1 cellular context compared by ENCODE assay signal in the genomic region with DNA sequence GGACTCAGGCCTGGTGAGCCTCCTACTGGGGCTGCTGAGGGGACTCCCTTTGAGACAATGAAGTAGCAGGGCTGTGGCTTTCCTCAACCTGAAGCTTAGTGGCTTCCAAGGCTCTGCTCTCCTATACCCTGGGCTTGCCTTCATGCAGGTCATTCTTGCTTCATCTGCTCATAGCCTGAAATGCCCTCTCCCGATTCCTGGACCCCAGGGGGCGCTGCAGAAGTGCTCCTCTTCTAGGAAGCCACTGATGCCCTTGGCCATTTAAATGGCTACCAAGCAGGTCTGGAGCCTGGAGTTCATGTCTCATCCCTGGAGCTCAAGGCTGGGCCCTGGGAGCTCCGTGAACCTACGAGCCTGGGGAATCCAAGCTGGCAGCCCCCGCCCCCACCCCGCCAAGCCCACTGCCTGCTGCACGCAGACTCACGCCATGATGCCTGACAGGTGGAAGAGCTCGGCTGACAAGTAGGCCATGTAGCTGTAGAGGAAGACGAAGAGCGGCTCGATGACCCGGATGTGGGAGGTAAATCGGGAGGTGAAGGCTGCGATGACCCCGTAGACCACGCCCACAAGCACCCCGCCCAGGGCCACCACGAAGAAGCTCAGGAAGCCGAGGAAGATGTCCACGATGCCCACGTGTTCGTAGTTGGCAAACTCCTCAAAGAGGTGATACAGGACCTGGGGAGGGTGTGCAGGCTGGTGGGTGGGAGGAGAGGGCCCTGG.
TF ChIP-seq lines count a peak whose summit lies in the region.

No MANE protein-coding gene starts in this region.

TF ChIP-seq in HepG2, 621 proteins besides CTCF, POLR2A, EP300 and RAD21 (continued from another document):
- TF ChIP-seq NR2F6 (IDR thresholded peaks at IDR 0.05) (no peak), NR2F6 (CRISPR knock-in tag; IDR thresholded peaks at IDR 0.05) (no peak), ZNF574 (CRISPR knock-in tag; IDR thresholded peaks at IDR 0.05) (peak; percentile 32; the same call in 1 of the 2 replicates), ZFYVE20 (CRISPR knock-in tag; IDR thresholded peaks at IDR 0.05; ENCODE audit: borderline replicate concordance, low read depth) (no peak), STAG1 (CRISPR knock-in tag; IDR thresholded peaks at IDR 0.05) (peak; percentile 29), RORA (CRISPR knock-in tag; IDR thresholded peaks at IDR 0.05) (no peak), ZNF501 (CRISPR knock-in tag; IDR thresholded peaks at IDR 0.05) (no peak), CEBPG (CRISPR knock-in tag; IDR thresholded peaks at IDR 0.05) (0 out of 2 replicates have a peak, but pooled peaks have one; percentile 8), ZNF567 (CRISPR knock-in tag; IDR thresholded peaks at IDR 0.05; ENCODE audit: borderline replicate concordance) (no peak), CEBPB (IDR thresholded peaks at IDR 0.05; ENCODE audit: borderline replicate concordance, low read depth, low read length) (peak; percentile 22; the same call in 1 of the 2 replicates), SIN3A (IDR thresholded peaks at IDR 0.05; ENCODE audit: borderline replicate concordance, low read depth, low read length) (no peak), ZNF614 (CRISPR knock-in tag; IDR thresholded peaks at IDR 0.05; ENCODE audit: borderline replicate concordance) (no peak), THRA (CRISPR knock-in tag; IDR thresholded peaks at IDR 0.05; ENCODE audit: borderline replicate concordance) (peak; percentile 47; the same call in 1 of the 2 replicates), ZNF281 (CRISPR knock-in tag; IDR thresholded peaks at IDR 0.05; ENCODE audit: borderline replicate concordance) (no peak), CC2D1A (CRISPR knock-in tag; IDR thresholded peaks at IDR 0.05) (no peak), ZSCAN29 (CRISPR knock-in tag; conservative IDR thresholded peaks at IDR 0.05) (no peak), ZNF20 (CRISPR knock-in tag; IDR thresholded peaks at IDR 0.05) (no peak), FLYWCH1 (CRISPR knock-in tag; IDR thresholded peaks at IDR 0.05) (no peak), ZNF264 (CRISPR knock-in tag; IDR thresholded peaks at IDR 0.05) (no peak)
- TF ChIP-seq, protein P1, sequence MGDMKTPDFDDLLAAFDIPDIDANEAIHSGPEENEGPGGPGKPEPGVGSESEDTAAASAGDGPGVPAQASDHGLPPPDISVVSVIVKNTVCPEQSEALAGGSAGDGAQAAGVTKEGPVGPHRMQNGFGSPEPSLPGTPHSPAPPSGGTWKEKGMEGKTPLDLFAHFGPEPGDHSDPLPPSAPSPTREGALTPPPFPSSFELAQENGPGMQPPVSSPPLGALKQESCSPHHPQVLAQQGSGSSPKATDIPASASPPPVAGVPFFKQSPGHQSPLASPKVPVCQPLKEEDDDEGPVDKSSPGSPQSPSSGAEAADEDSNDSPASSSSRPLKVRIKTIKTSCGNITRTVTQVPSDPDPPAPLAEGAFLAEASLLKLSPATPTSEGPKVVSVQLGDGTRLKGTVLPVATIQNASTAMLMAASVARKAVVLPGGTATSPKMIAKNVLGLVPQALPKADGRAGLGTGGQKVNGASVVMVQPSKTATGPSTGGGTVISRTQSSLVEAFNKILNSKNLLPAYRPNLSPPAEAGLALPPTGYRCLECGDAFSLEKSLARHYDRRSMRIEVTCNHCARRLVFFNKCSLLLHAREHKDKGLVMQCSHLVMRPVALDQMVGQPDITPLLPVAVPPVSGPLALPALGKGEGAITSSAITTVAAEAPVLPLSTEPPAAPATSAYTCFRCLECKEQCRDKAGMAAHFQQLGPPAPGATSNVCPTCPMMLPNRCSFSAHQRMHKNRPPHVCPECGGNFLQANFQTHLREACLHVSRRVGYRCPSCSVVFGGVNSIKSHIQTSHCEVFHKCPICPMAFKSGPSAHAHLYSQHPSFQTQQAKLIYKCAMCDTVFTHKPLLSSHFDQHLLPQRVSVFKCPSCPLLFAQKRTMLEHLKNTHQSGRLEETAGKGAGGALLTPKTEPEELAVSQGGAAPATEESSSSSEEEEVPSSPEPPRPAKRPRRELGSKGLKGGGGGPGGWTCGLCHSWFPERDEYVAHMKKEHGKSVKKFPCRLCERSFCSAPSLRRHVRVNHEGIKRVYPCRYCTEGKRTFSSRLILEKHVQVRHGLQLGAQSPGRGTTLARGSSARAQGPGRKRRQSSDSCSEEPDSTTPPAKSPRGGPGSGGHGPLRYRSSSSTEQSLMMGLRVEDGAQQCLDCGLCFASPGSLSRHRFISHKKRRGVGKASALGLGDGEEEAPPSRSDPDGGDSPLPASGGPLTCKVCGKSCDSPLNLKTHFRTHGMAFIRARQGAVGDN (CRISPR knock-in tag; IDR thresholded peaks at IDR 0.05), result peak; percentile 17; the same call in 1 of the 2 replicates
- TF ChIP-seq, protein P2, sequence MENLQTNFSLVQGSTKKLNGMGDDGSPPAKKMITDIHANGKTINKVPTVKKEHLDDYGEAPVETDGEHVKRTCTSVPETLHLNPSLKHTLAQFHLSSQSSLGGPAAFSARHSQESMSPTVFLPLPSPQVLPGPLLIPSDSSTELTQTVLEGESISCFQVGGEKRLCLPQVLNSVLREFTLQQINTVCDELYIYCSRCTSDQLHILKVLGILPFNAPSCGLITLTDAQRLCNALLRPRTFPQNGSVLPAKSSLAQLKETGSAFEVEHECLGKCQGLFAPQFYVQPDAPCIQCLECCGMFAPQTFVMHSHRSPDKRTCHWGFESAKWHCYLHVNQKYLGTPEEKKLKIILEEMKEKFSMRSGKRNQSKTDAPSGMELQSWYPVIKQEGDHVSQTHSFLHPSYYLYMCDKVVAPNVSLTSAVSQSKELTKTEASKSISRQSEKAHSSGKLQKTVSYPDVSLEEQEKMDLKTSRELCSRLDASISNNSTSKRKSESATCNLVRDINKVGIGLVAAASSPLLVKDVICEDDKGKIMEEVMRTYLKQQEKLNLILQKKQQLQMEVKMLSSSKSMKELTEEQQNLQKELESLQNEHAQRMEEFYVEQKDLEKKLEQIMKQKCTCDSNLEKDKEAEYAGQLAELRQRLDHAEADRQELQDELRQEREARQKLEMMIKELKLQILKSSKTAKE (CRISPR knock-in tag; IDR thresholded peaks at IDR 0.05; ENCODE audit: borderline replicate concordance), result no peak
- TF ChIP-seq, protein P3, sequence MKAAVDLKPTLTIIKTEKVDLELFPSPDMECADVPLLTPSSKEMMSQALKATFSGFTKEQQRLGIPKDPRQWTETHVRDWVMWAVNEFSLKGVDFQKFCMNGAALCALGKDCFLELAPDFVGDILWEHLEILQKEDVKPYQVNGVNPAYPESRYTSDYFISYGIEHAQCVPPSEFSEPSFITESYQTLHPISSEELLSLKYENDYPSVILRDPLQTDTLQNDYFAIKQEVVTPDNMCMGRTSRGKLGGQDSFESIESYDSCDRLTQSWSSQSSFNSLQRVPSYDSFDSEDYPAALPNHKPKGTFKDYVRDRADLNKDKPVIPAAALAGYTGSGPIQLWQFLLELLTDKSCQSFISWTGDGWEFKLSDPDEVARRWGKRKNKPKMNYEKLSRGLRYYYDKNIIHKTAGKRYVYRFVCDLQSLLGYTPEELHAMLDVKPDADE (CRISPR knock-in tag; IDR thresholded peaks at IDR 0.05), result no peak
